Comparison of ENCODE assay signal across 1 cellular context in the genomic region with DNA sequence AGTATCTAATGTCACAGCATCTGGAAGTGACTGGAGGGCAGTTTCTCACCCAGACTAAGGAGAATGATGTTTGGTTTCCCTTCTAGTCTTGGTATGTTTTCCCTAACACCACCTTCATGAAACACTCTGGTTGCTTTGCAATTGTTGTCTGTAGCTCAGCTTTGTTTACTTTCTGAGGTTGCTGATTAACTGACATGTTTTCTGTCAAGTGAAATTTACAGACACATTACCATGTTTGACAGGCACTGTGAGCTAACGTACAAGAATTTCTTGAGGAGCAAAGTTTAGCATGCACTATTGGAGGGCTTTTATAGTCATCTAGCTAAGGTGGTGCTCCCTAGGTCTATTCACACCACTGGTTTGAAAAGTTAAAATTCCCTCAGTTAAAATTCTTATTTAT.
A peak's percentile ranks its signal among the peaks of the same experiment; 100 is the strongest.
TF ChIP-seq lines count a peak whose summit lies in the region.

No MANE protein-coding gene starts in this region.

TF ChIP-seq in HepG2, 621 proteins besides CTCF, POLR2A, EP300 and RAD21 (continued from another document and continues in another):
- TF ChIP-seq FOXC1 (CRISPR knock-in tag; IDR thresholded peaks at IDR 0.05; ENCODE audit: borderline replicate concordance) = no peak
- TF ChIP-seq ZSCAN29 (CRISPR knock-in tag; conservative IDR thresholded peaks at IDR 0.05) = no peak
- TF ChIP-seq, protein P1, sequence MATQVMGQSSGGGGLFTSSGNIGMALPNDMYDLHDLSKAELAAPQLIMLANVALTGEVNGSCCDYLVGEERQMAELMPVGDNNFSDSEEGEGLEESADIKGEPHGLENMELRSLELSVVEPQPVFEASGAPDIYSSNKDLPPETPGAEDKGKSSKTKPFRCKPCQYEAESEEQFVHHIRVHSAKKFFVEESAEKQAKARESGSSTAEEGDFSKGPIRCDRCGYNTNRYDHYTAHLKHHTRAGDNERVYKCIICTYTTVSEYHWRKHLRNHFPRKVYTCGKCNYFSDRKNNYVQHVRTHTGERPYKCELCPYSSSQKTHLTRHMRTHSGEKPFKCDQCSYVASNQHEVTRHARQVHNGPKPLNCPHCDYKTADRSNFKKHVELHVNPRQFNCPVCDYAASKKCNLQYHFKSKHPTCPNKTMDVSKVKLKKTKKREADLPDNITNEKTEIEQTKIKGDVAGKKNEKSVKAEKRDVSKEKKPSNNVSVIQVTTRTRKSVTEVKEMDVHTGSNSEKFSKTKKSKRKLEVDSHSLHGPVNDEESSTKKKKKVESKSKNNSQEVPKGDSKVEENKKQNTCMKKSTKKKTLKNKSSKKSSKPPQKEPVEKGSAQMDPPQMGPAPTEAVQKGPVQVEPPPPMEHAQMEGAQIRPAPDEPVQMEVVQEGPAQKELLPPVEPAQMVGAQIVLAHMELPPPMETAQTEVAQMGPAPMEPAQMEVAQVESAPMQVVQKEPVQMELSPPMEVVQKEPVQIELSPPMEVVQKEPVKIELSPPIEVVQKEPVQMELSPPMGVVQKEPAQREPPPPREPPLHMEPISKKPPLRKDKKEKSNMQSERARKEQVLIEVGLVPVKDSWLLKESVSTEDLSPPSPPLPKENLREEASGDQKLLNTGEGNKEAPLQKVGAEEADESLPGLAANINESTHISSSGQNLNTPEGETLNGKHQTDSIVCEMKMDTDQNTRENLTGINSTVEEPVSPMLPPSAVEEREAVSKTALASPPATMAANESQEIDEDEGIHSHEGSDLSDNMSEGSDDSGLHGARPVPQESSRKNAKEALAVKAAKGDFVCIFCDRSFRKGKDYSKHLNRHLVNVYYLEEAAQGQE (IDR thresholded peaks at IDR 0.05; ENCODE audit: borderline replicate concordance in 1 of 2, low read depth in 1 of 2, low read length in 2 of 2) = no peak
- TF ChIP-seq, protein P2, sequence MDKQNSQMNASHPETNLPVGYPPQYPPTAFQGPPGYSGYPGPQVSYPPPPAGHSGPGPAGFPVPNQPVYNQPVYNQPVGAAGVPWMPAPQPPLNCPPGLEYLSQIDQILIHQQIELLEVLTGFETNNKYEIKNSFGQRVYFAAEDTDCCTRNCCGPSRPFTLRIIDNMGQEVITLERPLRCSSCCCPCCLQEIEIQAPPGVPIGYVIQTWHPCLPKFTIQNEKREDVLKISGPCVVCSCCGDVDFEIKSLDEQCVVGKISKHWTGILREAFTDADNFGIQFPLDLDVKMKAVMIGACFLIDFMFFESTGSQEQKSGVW (CRISPR knock-in tag; IDR thresholded peaks at IDR 0.05; ENCODE audit: borderline replicate concordance) = no peak
- no peak for TF ChIP-seq LCORL (IDR thresholded peaks at IDR 0.05)
- TF ChIP-seq LCORL (CRISPR knock-in tag; IDR thresholded peaks at IDR 0.05) = no peak
- no peak for TF ChIP-seq YY1 (IDR thresholded peaks at IDR 0.05; ENCODE audit: insufficient read depth, insufficient replicate concordance, low read depth, low read length)
- TF ChIP-seq GLI4 (CRISPR knock-in tag; IDR thresholded peaks at IDR 0.05; ENCODE audit: borderline replicate concordance) = no peak
- no peak for TF ChIP-seq MTF2 (CRISPR knock-in tag; IDR thresholded peaks at IDR 0.05; ENCODE audit: borderline replicate concordance)
- TF ChIP-seq, protein P3, sequence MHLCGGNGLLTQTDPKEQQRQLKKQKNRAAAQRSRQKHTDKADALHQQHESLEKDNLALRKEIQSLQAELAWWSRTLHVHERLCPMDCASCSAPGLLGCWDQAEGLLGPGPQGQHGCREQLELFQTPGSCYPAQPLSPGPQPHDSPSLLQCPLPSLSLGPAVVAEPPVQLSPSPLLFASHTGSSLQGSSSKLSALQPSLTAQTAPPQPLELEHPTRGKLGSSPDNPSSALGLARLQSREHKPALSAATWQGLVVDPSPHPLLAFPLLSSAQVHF (CRISPR knock-in tag; IDR thresholded peaks at IDR 0.05) = no peak
- 0 out of 2 replicates have a peak, but pooled peaks have one; percentile 30 for TF ChIP-seq MIER2 (CRISPR knock-in tag; IDR thresholded peaks at IDR 0.05)
- TF ChIP-seq, protein P4, sequence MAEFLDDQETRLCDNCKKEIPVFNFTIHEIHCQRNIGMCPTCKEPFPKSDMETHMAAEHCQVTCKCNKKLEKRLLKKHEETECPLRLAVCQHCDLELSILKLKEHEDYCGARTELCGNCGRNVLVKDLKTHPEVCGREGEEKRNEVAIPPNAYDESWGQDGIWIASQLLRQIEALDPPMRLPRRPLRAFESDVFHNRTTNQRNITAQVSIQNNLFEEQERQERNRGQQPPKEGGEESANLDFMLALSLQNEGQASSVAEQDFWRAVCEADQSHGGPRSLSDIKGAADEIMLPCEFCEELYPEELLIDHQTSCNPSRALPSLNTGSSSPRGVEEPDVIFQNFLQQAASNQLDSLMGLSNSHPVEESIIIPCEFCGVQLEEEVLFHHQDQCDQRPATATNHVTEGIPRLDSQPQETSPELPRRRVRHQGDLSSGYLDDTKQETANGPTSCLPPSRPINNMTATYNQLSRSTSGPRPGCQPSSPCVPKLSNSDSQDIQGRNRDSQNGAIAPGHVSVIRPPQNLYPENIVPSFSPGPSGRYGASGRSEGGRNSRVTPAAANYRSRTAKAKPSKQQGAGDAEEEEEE (CRISPR knock-in tag; IDR thresholded peaks at IDR 0.05; ENCODE audit: borderline replicate concordance) = no peak
- TF ChIP-seq, protein P5, sequence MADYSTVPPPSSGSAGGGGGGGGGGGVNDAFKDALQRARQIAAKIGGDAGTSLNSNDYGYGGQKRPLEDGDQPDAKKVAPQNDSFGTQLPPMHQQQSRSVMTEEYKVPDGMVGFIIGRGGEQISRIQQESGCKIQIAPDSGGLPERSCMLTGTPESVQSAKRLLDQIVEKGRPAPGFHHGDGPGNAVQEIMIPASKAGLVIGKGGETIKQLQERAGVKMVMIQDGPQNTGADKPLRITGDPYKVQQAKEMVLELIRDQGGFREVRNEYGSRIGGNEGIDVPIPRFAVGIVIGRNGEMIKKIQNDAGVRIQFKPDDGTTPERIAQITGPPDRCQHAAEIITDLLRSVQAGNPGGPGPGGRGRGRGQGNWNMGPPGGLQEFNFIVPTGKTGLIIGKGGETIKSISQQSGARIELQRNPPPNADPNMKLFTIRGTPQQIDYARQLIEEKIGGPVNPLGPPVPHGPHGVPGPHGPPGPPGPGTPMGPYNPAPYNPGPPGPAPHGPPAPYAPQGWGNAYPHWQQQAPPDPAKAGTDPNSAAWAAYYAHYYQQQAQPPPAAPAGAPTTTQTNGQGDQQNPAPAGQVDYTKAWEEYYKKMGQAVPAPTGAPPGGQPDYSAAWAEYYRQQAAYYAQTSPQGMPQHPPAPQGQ (CRISPR knock-in tag; IDR thresholded peaks at IDR 0.05; ENCODE audit: borderline replicate concordance) = no peak
- no peak for TF ChIP-seq ZNF431 (CRISPR knock-in tag; IDR thresholded peaks at IDR 0.05; ENCODE audit: borderline replicate concordance, low read depth)
- TF ChIP-seq, protein P6, sequence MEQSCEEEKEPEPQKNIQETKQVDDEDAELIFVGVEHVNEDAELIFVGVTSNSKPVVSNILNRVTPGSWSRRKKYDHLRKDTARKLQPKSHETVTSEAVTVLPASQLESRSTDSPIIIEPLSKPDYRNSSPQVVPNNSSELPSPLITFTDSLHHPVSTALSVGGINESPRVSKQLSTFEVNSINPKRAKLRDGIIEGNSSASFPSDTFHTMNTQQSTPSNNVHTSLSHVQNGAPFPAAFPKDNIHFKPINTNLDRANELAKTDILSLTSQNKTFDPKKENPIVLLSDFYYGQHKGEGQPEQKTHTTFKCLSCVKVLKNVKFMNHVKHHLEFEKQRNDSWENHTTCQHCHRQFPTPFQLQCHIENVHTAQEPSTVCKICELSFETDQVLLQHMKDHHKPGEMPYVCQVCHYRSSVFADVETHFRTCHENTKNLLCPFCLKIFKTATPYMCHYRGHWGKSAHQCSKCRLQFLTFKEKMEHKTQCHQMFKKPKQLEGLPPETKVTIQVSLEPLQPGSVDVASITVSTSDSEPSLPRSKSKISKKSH (CRISPR knock-in tag; IDR thresholded peaks at IDR 0.05; ENCODE audit: borderline replicate concordance) = no peak
- TF ChIP-seq PHF21A (CRISPR knock-in tag; IDR thresholded peaks at IDR 0.05) = no peak
- TF ChIP-seq ZNF720 (CRISPR knock-in tag; IDR thresholded peaks at IDR 0.05) = no peak
- 0 out of 2 replicates have a peak, but pooled peaks have one; percentile 67 for TF ChIP-seq IRF2 (CRISPR knock-in tag; IDR thresholded peaks at IDR 0.05)
- no peak for TF ChIP-seq ZMYM2 (CRISPR knock-in tag; IDR thresholded peaks at IDR 0.05)
- no peak for TF ChIP-seq PCBP1 (IDR thresholded peaks at IDR 0.05; ENCODE audit: borderline replicate concordance, low read depth, low read length)
- no peak for TF ChIP-seq YEATS2 (CRISPR knock-in tag; IDR thresholded peaks at IDR 0.05; ENCODE audit: borderline replicate concordance)
- TF ChIP-seq ZNF232 (CRISPR knock-in tag; IDR thresholded peaks at IDR 0.05; ENCODE audit: borderline replicate concordance) = no peak
- TF ChIP-seq, protein P7, sequence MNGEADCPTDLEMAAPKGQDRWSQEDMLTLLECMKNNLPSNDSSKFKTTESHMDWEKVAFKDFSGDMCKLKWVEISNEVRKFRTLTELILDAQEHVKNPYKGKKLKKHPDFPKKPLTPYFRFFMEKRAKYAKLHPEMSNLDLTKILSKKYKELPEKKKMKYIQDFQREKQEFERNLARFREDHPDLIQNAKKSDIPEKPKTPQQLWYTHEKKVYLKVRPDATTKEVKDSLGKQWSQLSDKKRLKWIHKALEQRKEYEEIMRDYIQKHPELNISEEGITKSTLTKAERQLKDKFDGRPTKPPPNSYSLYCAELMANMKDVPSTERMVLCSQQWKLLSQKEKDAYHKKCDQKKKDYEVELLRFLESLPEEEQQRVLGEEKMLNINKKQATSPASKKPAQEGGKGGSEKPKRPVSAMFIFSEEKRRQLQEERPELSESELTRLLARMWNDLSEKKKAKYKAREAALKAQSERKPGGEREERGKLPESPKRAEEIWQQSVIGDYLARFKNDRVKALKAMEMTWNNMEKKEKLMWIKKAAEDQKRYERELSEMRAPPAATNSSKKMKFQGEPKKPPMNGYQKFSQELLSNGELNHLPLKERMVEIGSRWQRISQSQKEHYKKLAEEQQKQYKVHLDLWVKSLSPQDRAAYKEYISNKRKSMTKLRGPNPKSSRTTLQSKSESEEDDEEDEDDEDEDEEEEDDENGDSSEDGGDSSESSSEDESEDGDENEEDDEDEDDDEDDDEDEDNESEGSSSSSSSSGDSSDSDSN (CRISPR knock-in tag; IDR thresholded peaks at IDR 0.05) = no peak
- no peak for TF ChIP-seq ATAD3A (CRISPR knock-in tag; IDR thresholded peaks at IDR 0.05)
- no peak for TF ChIP-seq CENPX (CRISPR knock-in tag; IDR thresholded peaks at IDR 0.05)
- peak; percentile 96 for TF ChIP-seq FOXA3 (CRISPR knock-in tag; IDR thresholded peaks at IDR 0.05)
- TF ChIP-seq, protein P8, sequence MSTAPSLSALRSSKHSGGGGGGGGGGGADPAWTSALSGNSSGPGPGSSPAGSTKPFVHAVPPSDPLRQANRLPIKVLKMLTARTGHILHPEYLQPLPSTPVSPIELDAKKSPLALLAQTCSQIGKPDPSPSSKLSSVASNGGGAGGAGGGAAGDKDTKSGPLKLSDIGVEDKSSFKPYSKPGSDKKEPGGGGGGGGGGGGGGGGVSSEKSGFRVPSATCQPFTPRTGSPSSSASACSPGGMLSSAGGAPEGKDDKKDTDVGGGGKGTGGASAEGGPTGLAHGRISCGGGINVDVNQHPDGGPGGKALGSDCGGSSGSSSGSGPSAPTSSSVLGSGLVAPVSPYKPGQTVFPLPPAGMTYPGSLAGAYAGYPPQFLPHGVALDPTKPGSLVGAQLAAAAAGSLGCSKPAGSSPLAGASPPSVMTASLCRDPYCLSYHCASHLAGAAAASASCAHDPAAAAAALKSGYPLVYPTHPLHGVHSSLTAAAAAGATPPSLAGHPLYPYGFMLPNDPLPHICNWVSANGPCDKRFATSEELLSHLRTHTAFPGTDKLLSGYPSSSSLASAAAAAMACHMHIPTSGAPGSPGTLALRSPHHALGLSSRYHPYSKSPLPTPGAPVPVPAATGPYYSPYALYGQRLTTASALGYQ (CRISPR knock-in tag; IDR thresholded peaks at IDR 0.05) = peak; percentile 65; the same call in 1 of the 2 replicates
- TF ChIP-seq ZNF543 (CRISPR knock-in tag; IDR thresholded peaks at IDR 0.05) = no peak
- no peak for TF ChIP-seq ELF1 (CRISPR knock-in tag; IDR thresholded peaks at IDR 0.05)
- TF ChIP-seq, protein P9, sequence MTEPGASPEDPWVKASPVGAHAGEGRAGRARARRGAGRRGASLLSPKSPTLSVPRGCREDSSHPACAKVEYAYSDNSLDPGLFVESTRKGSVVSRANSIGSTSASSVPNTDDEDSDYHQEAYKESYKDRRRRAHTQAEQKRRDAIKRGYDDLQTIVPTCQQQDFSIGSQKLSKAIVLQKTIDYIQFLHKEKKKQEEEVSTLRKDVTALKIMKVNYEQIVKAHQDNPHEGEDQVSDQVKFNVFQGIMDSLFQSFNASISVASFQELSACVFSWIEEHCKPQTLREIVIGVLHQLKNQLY (CRISPR knock-in tag; IDR thresholded peaks at IDR 0.05) = no peak
- TF ChIP-seq ZNF768 (CRISPR knock-in tag; IDR thresholded peaks at IDR 0.05) = no peak
- no peak for TF ChIP-seq SMYD3 (CRISPR knock-in tag; IDR thresholded peaks at IDR 0.05)
- TF ChIP-seq, protein P10, sequence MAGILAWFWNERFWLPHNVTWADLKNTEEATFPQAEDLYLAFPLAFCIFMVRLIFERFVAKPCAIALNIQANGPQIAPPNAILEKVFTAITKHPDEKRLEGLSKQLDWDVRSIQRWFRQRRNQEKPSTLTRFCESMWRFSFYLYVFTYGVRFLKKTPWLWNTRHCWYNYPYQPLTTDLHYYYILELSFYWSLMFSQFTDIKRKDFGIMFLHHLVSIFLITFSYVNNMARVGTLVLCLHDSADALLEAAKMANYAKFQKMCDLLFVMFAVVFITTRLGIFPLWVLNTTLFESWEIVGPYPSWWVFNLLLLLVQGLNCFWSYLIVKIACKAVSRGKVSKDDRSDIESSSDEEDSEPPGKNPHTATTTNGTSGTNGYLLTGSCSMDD (CRISPR knock-in tag; IDR thresholded peaks at IDR 0.05) = no peak
- TF ChIP-seq, protein P11, sequence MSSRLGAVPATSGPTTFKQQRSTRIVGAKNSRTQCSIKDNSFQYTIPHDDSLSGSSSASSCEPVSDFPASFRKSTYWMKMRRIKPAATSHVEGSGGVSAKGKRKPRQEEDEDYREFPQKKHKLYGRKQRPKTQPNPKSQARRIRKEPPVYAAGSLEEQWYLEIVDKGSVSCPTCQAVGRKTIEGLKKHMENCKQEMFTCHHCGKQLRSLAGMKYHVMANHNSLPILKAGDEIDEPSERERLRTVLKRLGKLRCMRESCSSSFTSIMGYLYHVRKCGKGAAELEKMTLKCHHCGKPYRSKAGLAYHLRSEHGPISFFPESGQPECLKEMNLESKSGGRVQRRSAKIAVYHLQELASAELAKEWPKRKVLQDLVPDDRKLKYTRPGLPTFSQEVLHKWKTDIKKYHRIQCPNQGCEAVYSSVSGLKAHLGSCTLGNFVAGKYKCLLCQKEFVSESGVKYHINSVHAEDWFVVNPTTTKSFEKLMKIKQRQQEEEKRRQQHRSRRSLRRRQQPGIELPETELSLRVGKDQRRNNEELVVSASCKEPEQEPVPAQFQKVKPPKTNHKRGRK (CRISPR knock-in tag; IDR thresholded peaks at IDR 0.05) = no peak
- TF ChIP-seq ZNF660 (CRISPR knock-in tag; IDR thresholded peaks at IDR 0.05; ENCODE audit: borderline replicate concordance, low read depth) = no peak
- no peak for TF ChIP-seq ZFYVE20 (CRISPR knock-in tag; IDR thresholded peaks at IDR 0.05; ENCODE audit: borderline replicate concordance, low read depth)
- TF ChIP-seq ZNF354B (CRISPR knock-in tag; IDR thresholded peaks at IDR 0.05) = no peak
- no peak for TF ChIP-seq RFX1 (IDR thresholded peaks at IDR 0.05)
